Comparison of ENCODE assay signal across 17 cellular contexts in the genomic region with DNA sequence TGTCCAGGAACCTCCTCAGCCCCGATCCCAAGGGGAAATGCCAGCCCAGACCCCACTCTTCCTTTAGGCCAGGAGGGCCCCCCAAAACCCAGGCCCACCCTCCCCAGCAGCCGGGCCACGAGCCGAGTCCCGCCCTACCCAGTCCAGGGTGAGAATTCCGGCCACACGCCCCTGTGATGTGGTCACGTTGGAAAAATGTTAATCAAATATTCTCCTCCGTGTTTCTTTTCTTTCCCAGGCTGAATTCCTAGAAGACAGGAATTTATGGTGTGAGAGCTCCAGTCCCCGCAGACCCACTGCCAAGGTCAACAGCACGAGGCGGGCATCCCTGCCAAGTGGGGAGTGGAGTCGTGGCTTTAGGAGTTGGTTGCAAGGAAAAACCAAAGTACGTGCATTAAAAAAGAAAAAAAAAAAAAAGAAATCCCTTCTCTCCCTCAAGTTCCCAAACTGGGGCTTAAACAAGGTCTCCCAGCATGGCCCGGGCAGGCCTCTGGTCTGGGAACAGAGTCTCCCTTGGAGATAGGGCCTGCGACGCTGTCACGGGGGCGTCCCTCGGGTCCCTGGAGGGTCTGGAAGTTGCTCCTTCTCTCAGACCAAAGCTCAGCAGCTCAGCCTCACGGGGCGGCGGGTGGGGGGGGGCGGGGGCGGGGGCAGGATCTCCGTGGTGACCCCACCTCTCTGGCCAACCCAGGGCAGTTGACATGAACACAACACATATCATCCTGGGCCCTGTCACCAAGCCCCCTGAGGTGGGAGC. TPM values are rescaled to one million over a fixed set of nuclear protein-coding genes. Genes with fewer than 3 reads are reported as not detected.
DNase-seq lines count a peak whose midpoint lies in the region; ATAC-seq, FAIRE-seq and TF ChIP-seq lines count a peak whose summit lies in the region.
"Had no signal": no experiment of that assay in that cellular context is flagged by ENCODE, and none has a peak within 500 bp of the region (broad histone marks: within the 10 kb centered on the region; RNA-seq: fewer than 3 reads in every experiment).

No MANE protein-coding gene starts in this region.

- TF ChIP-seq CTCF in left ventricle myocardium inferior (IDR thresholded peaks at IDR 0.05; ENCODE audit: borderline replicate concordance) (no peak), endothelial cell of umbilical vein (IDR thresholded peaks at IDR 0.05; ENCODE audit: extremely low read depth in 1 of 2, insufficient read depth in 1 of 2, low read depth in 1 of 2, low read length in 2 of 2) (no peak), vagina (IDR thresholded peaks at IDR 0.05) (no peak)

- H4K20me1 ChIP-seq in endothelial cell of umbilical vein (replicated peaks; ENCODE audit: control insufficient read depth, extremely low read depth, insufficient read depth, low read length) = no peaks in the 10 kb centered on the region

- H3K4me3 ChIP-seq in left ventricle myocardium inferior = no peak overlapping the region
- H3K4me3 ChIP-seq in endothelial cell of umbilical vein (replicated peaks in 1 of 3; ENCODE audit: insufficient read depth in 1 of 3, low read depth in 1 of 3, low read length in 3 of 3) = no peak overlapping the region
- H3K4me3 ChIP-seq in vagina = no peak overlapping the region
- H3K4me3 ChIP-seq: A549 had no signal

- H3K9me3 ChIP-seq in left ventricle myocardium inferior (replicated peaks) (peaks cover 11% of the 10 kb centered on the region), endothelial cell of umbilical vein (replicated peaks; ENCODE audit: control insufficient read depth, insufficient read depth, low read length) (no peaks in the 10 kb centered on the region), vagina (peaks cover 5% of the 10 kb centered on the region)

- intact Hi-C loops in Right ventricle myocardium superior (cut with DNase I) = no loop called here
- intact Hi-C loops in left ventricle myocardium inferior (cut with micrococcal nuclease) = no loop called here
- intact Hi-C loops in endothelial cell of umbilical vein (cut with micrococcal nuclease) = no loop called here
- intact Hi-C loops in vagina (cut with DNase I) = no loop called here

- no peaks in the 10 kb centered on the region for H3K36me3 Mint-ChIP-seq in activated T-cell treated with anti-CD3 and anti-CD28 coated beads, Interleukin-2, amount 50 U/mL, for 4 hours (ENCODE audit: insufficient read depth)

- BruUV-seq in endothelial cell of umbilical vein (replicated peaks; lab: Mats Ljungman, UMichigan) = no TSS peak

- peaks cover 16% of the 10 kb centered on the region for H3K27me3 Mint-ChIP-seq in activated T-cell treated with anti-CD3 and anti-CD28 coated beads, Interleukin-2, amount 50 U/mL, for 4 hours (ENCODE audit: low read depth)

- H3K27me3 ChIP-seq in left ventricle myocardium inferior (ENCODE audit: low read depth) (peaks cover 29% of the 10 kb centered on the region), endothelial cell of umbilical vein (ENCODE audit: control insufficient read depth in 2 of 2, insufficient read depth in 2 of 2, low read length in 2 of 2) (no peaks in the 10 kb centered on the region), vagina (no peaks in the 10 kb centered on the region)

- H3K4me1 Mint-ChIP-seq in activated T-cell treated with anti-CD3 and anti-CD28 coated beads, Interleukin-2, amount 50 U/mL, for 4 hours (ENCODE audit: low read depth) = peaks cover 5% of the 10 kb centered on the region

- H3K4me3 Mint-ChIP-seq in activated T-cell treated with anti-CD3 and anti-CD28 coated beads, Interleukin-2, amount 50 U/mL, for 4 hours = no peak overlapping the region

- TF ChIP-seq POLR2A in endothelial cell of umbilical vein (IDR thresholded peaks at IDR 0.05; ENCODE audit: low read depth, low read length) (no peak), vagina (IDR thresholded peaks at IDR 0.05) (no peak)

- H3K79me2 ChIP-seq in endothelial cell of umbilical vein (ENCODE audit: control insufficient read depth, insufficient read depth, low read length) = no peaks in the 10 kb centered on the region
- H3K79me2 ChIP-seq: parathyroid adenoma had no signal

- CTCF ChIA-PET in endothelial cell of umbilical vein (lab: Charles Lee) = interaction anchor here (0.8 to 6.5 kb wide), 3 partner anchors 9 to 30 kb away, joined by 3 to 37 read pairs (median 4); no protein-coding TSS in a partner anchor

- H3K36me3 ChIP-seq in left ventricle myocardium inferior (no peaks in the 10 kb centered on the region), endothelial cell of umbilical vein (ENCODE audit: control insufficient read depth in 2 of 2, extremely low read depth in 1 of 2, insufficient read depth in 2 of 2, low read length in 2 of 2) (no peaks in the 10 kb centered on the region), vagina (no peaks in the 10 kb centered on the region)

- dilution Hi-C loops in endothelial cell of umbilical vein (cut with MboI; ENCODE audit: extremely low pct_ligation_motif_present, low sequenced_read_pairs) = no loop called here

- H3K27ac ChIP-seq in left ventricle myocardium inferior (replicated peaks) (no peak overlapping the region), endothelial cell of umbilical vein (ENCODE audit: insufficient read depth, low read depth, low read length) (no peak overlapping the region), vagina (peak overlapping the region; percentile 69)
- H3K27ac ChIP-seq: KMS-11, parathyroid adenoma had no signal

- FAIRE-seq in endothelial cell of umbilical vein (lab: Jason Lieb, UNC) (no peak), GM19239 (lab: Jason Lieb, UNC) (no peak)
- FAIRE-seq: A549 had no signal

- H3K4me2 ChIP-seq in endothelial cell of umbilical vein (ENCODE audit: insufficient read depth, low read length) = no peak overlapping the region
- H3K4me2 ChIP-seq: A549, KMS-11 had no signal

- DNase-seq in Right ventricle myocardium superior = peak; percentile 68
- no peak for DNase-seq in left ventricle myocardium inferior
- peak; percentile 82 for DNase-seq in endothelial cell of umbilical vein (ENCODE audit: low read depth, low spot score)
- peak; percentile 89 for DNase-seq in myocyte (ENCODE audit: low read depth)
- no peak for DNase-seq in vagina (ENCODE audit: extremely low spot score in 2 of 2)
- no peak for DNase-seq in activated T-cell treated with anti-CD3 and anti-CD28 coated beads, Interleukin-2, amount 50 U/mL, for 4 hours
- no peak for DNase-seq in GM19239 (ENCODE audit: insufficient read length, low spot score)
- DNase-seq: activated CD4-positive, alpha-beta T cell treated with anti-CD3 and anti-CD28 coated beads, Interleukin-2, amount 50 U/mL, for 4 hours; activated naive CD4-positive, alpha-beta T cell treated with anti-CD3 and anti-CD28 coated beads, Interleukin-2, amount 50 U/mL, for 16 hours; NCI-H526; SW 1271; trophoblast cell had no signal

- ATAC-seq in Right ventricle myocardium superior (ENCODE audit: poor library complexity) (peak; percentile 31), HG03108 (IDR thresholded peaks at IDR 0.05; ENCODE audit: unreplicated experiment) (no peak)
- no peak for ATAC-seq in activated T-cell treated with anti-CD3 and anti-CD28 coated beads, Interleukin-2, amount 50 U/mL, for 4 hours
- ATAC-seq: A549 had no signal

- peaks cover 9% of the 10 kb centered on the region for H3K9me3 Mint-ChIP-seq in activated T-cell treated with anti-CD3 and anti-CD28 coated beads, Interleukin-2, amount 50 U/mL, for 4 hours

- H3K9me1 ChIP-seq in endothelial cell of umbilical vein (replicated peaks; ENCODE audit: control insufficient read depth, extremely low read depth, insufficient read depth, low read length) = no peaks in the 10 kb centered on the region

- peaks cover 18% of the 10 kb centered on the region for H3K4me1 ChIP-seq in left ventricle myocardium inferior
- peaks cover 19% of the 10 kb centered on the region for H3K4me1 ChIP-seq in endothelial cell of umbilical vein (ENCODE audit: control insufficient read depth, extremely low read depth, insufficient read depth, low read length)
- H3K4me1 ChIP-seq in vagina = peaks cover 23% of the 10 kb centered on the region
- H3K4me1 ChIP-seq: parathyroid adenoma had no signal

- H3K9ac ChIP-seq in endothelial cell of umbilical vein (replicated peaks; ENCODE audit: extremely low read depth, insufficient read depth, low read length) = no peak overlapping the region
- H3K9ac ChIP-seq: KMS-11, parathyroid adenoma had no signal

- POLR2A ChIA-PET in endothelial cell of umbilical vein (lab: Charles Lee) = no interaction called here

- H2AFZ ChIP-seq in endothelial cell of umbilical vein (ENCODE audit: low read depth, low read length) = peak overlapping the region; percentile 23
- H2AFZ ChIP-seq: parathyroid adenoma had no signal

TF ChIP-seq in endothelial cell of umbilical vein, 7 proteins besides CTCF, POLR2A, EP300 and RAD21:
- TF ChIP-seq EZH2 (IDR thresholded peaks at IDR 0.05; ENCODE audit: borderline replicate concordance, low read depth, low read length, severe bottlenecking) (no peak), POLR2AphosphoS5 (IDR thresholded peaks at IDR 0.05; ENCODE audit: insufficient read depth, low read depth, low read length) (no peak), JUN (IDR thresholded peaks at IDR 0.05; ENCODE audit: borderline replicate concordance, insufficient read depth, insufficient read length, low read depth) (no peak), MYC (IDR thresholded peaks at IDR 0.05; ENCODE audit: low read depth, low read length) (no peak), FOS (IDR thresholded peaks at IDR 0.05; ENCODE audit: borderline replicate concordance, insufficient read depth, low read length) (no peak), GATA2 (IDR thresholded peaks at IDR 0.05; ENCODE audit: insufficient read depth, insufficient read length, low read depth, low read length) (no peak)
- TF ChIP-seq, protein P1, sequence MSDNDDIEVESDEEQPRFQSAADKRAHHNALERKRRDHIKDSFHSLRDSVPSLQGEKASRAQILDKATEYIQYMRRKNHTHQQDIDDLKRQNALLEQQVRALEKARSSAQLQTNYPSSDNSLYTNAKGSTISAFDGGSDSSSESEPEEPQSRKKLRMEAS (IDR thresholded peaks at IDR 0.05; ENCODE audit: insufficient read depth, insufficient read length) = no peak

RNA-seq across cellular contexts. Expression of a gene that starts 28.1 kb away (rescaled TPM):
- total RNA-seq in Right ventricle myocardium superior = 33.2 TPM
- total RNA-seq in left ventricle myocardium inferior = 51.6 TPM
- 0.18 and 1.7 TPM in 2 replicates for total RNA-seq in endothelial cell of umbilical vein
- 2.6 and 3.1 TPM in 2 replicates for polyA plus RNA-seq in endothelial cell of umbilical vein
- polyA plus RNA-seq in endothelial cell of umbilical vein (2011; cell fraction: cytosol; rRNA removed) = 1.2 and 2.4 TPM in 2 replicates
- polyA plus RNA-seq in endothelial cell of umbilical vein (2011; cell fraction: nucleus; rRNA removed) = 1.7 and 3.5 TPM in 2 replicates
- polyA plus RNA-seq in endothelial cell of umbilical vein (2012) = 0.10 TPM in 1 of 2 replicates, not detected in the other
- polyA minus RNA-seq in endothelial cell of umbilical vein = 0.98 and 1.5 TPM in 2 replicates
- not detected for polyA minus RNA-seq in endothelial cell of umbilical vein (2011; cell fraction: cytosol; rRNA and poly(A)+ RNA removed)
- 1.1 and 2.1 TPM in 2 replicates for polyA minus RNA-seq in endothelial cell of umbilical vein (2011; cell fraction: nucleus; rRNA and poly(A)+ RNA removed)
- total RNA-seq in myocyte = 12.1 and 16.6 TPM in 2 replicates
- polyA plus RNA-seq in myocyte (2012) = 141 TPM
- total RNA-seq in vagina = 38.3 TPM
- under 1 TPM in 2 of 3 donors, not detected in 1; 0.08 to 0.15 TPM for total RNA-seq in activated T-cell treated with anti-CD3 and anti-CD28 coated beads, Interleukin-2, amount 50 U/mL, for 4 hours
- total RNA-seq: H4 had no signal

Comparison
In these comparisons a context has a peak if more than half of its experiments do, and no peak if none do; other contexts are left out.
1. DNase-seq: peak in Right ventricle myocardium superior (single experiment), endothelial cell of umbilical vein (single experiment) and myocyte (single experiment); none in left ventricle myocardium inferior (single experiment), vagina (0 of 2), activated T-cell treated with anti-CD3 and anti-CD28 coated beads, Interleukin-2, amount 50 U/mL, for 4 hours (single experiment) and GM19239 (single experiment).